Comparison of ENCODE assay signal across 8 cellular contexts in the genomic region with DNA sequence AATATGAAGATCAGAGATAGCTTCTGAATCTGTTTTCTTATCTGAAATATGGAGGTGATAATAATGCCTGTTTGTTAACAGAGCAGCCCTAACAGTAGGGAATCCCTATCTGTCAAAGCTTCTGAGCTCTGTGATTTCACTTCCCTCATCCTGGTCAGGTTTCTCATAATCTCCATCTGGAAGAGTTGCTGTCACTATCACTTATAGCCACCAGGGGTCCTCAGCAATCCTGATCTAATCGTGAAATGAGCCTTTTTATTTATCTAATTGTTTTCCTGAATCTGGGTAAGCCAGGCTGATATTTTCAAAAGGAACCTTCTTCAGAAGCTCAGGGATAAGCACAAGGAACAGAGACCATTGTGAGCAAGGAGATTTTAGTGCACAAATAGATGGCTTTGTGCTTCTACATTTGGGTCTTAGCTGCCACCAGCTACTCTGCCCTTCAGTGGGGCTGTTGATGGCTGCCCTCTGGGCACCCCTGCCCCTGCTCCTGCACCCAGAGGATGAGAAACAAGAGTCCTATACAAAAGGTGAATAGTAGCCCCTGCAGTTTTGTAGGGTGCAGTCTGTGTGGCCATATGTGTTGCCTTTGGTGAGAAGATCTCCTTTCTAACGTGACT.
DNase-seq lines count a peak whose midpoint lies in the region; ATAC-seq, FAIRE-seq and TF ChIP-seq lines count a peak whose summit lies in the region.

No MANE protein-coding gene starts in this region.

- intact Hi-C loops in CD4-positive, alpha-beta T cell (cut with DNase I, micrococcal nuclease), result no loop called here

- H3K27me3 ChIP-seq in CD4-positive, alpha-beta T cell (ENCODE audit: control insufficient read depth, insufficient read depth, low read length), result no peaks in the 10 kb centered on the region

- no peak overlapping the region for H3K27ac ChIP-seq in CD4-positive, alpha-beta T cell (ENCODE audit: low read depth, low read length)

- no peaks in the 10 kb centered on the region for H3K4me1 Mint-ChIP-seq in CD4-positive, alpha-beta T cell (ENCODE audit: low read depth)

- peak; percentile 18 for FAIRE-seq in endometrium (lab: Jason Lieb, UNC)

- no peak overlapping the region for H3K27ac Mint-ChIP-seq in CD4-positive, alpha-beta T cell

- no peak for ATAC-seq in CD4-positive, alpha-beta T cell (ENCODE audit: poor library complexity)
- ATAC-seq in GM18517 (IDR thresholded peaks at IDR 0.05; ENCODE audit: unreplicated experiment), result peak; percentile 83
- peak; percentile 78 for ATAC-seq in HG02970 (IDR thresholded peaks at IDR 0.05; ENCODE audit: low FRiP score, unreplicated experiment)
- ATAC-seq in HG03457 (IDR thresholded peaks at IDR 0.05; ENCODE audit: unreplicated experiment), result no peak

- POLR2A ChIA-PET in CD4-positive, alpha-beta T cell (lab: Charles Lee), result no interaction called here

- H3K9me3 ChIP-seq in CD4-positive, alpha-beta T cell (ENCODE audit: control insufficient read depth, low read length), result no peaks in the 10 kb centered on the region

- no peaks in the 10 kb centered on the region for H3K27me3 Mint-ChIP-seq in CD4-positive, alpha-beta T cell

- CTCF ChIA-PET in CD4-positive, alpha-beta T cell (lab: Charles Lee), result no interaction called here

- no peak for DNase-seq in CD4-positive, alpha-beta T cell
- DNase-seq in NCI-H774 (lab: John Stamatoyannopoulos, UW) (peak; percentile 6), renal cortical epithelial cell (ENCODE audit: low read depth) (peak; percentile 25), A172 (ENCODE audit: low spot score) (no peak)

- H3K36me3 Mint-ChIP-seq in CD4-positive, alpha-beta T cell (ENCODE audit: low read depth), result no peaks in the 10 kb centered on the region

- H3K9me3 Mint-ChIP-seq in CD4-positive, alpha-beta T cell, result no peaks in the 10 kb centered on the region

- no peak overlapping the region for H3K4me3 Mint-ChIP-seq in CD4-positive, alpha-beta T cell

- peak; percentile 52 for TF ChIP-seq CTCF in CD4-positive, alpha-beta T cell (IDR thresholded peaks at IDR 0.05)

Comparison
In these comparisons a context has a peak if more than half of its experiments do, and no peak if none do; other contexts are left out.
1. ATAC-seq: peak in GM18517 (single experiment) and HG02970 (single experiment); none in CD4-positive, alpha-beta T cell (single experiment) and HG03457 (single experiment).
2. DNase-seq: peak in NCI-H774 (single experiment) and renal cortical epithelial cell (single experiment); none in CD4-positive, alpha-beta T cell (0 of 10) and A172 (single experiment).